Comparison of ENCODE assay signal across 8 cellular contexts in genomic region chr1:236143104-236143948, GRCh38. TPM values are rescaled to one million over a fixed set of nuclear protein-coding genes. Genes with fewer than 3 reads are reported as not detected.
A peak's percentile ranks its signal among the peaks of the same experiment; 100 is the strongest.
DNase-seq lines count a peak whose midpoint lies in the region; ATAC-seq, FAIRE-seq and TF ChIP-seq lines count a peak whose summit lies in the region.

No MANE protein-coding gene starts in this region.

- TF ChIP-seq CTCF in D721Med (IDR thresholded peaks at IDR 0.05; ENCODE audit: insufficient read depth, missing control alignments) (no peak), KMS-11 (conservative IDR thresholded peaks at IDR 0.05; ENCODE audit: low read depth, low read length) (no peak)

- no peaks in the 10 kb centered on the region for H3K9me3 ChIP-seq in neuronal stem cell (replicated peaks in 1 of 2; ENCODE audit: control insufficient read depth in 2 of 2, insufficient read depth in 1 of 2, low read depth in 1 of 2, low read length in 2 of 2)

- no peaks in the 10 kb centered on the region for H3K79me2 ChIP-seq in KMS-11 (ENCODE audit: insufficient read depth, low read depth)

- H3K27ac ChIP-seq in KMS-11 (no peak overlapping the region), neuronal stem cell (replicated peaks; ENCODE audit: low read length) (no peak overlapping the region)

- H2AK5ac ChIP-seq in neuronal stem cell (ENCODE audit: low read depth, low read length) = no peak overlapping the region

- no peaks in the 10 kb centered on the region for H4K20me1 ChIP-seq in KMS-11 (ENCODE audit: insufficient read depth)

- peaks cover 5% of the 10 kb centered on the region for H3K4me1 ChIP-seq in KMS-11 (ENCODE audit: low read depth, poor library complexity, severe bottlenecking)
- H3K4me1 ChIP-seq in neuronal stem cell (ENCODE audit: control insufficient read depth in 2 of 2, insufficient read depth in 1 of 2, low read depth in 1 of 2, low read length in 2 of 2) = peaks cover 2 to 11% of the 10 kb centered on the region in 2 donors

- H3K36me3 ChIP-seq in KMS-11 (ENCODE audit: insufficient read depth) (no peaks in the 10 kb centered on the region), neuronal stem cell (replicated peaks in 1 of 2; ENCODE audit: control insufficient read depth in 2 of 2, insufficient read depth in 2 of 2, low read length in 2 of 2) (no peaks in the 10 kb centered on the region)

- DNase-seq in D721Med (ENCODE audit: insufficient read length, low spot score) = no peak
- DNase-seq in activated T-cell treated with anti-CD3 and anti-CD28 coated beads, Interleukin-2, amount 50 U/mL, for 1 hour = peak; percentile 35
- peak; percentile 24 for DNase-seq in fibroblast of the conjunctiva (ENCODE audit: low read depth)
- no peak for DNase-seq in neuronal stem cell (ENCODE audit: low spot score)
- DNase-seq in Kasumi-1 (lab: John Stamatoyannopoulos, UW) = no peak
- no peak for DNase-seq in NCI-H510A (lab: John Stamatoyannopoulos, UW)

- ATAC-seq in GM21515 (IDR thresholded peaks at IDR 0.05; ENCODE audit: unreplicated experiment) = peak; percentile 27

- H2BK12ac ChIP-seq in neuronal stem cell (ENCODE audit: low read length) = no peak overlapping the region

- H3K18ac ChIP-seq in neuronal stem cell (ENCODE audit: low read length) = peak overlapping the region; percentile 97

- no peaks in the 10 kb centered on the region for H3K27me3 ChIP-seq in KMS-11 (ENCODE audit: insufficient read depth, low read depth)
- H3K27me3 ChIP-seq in neuronal stem cell (ENCODE audit: control insufficient read depth in 3 of 3, insufficient read depth in 3 of 3, low read depth in 1 of 3, low read length in 3 of 3) = peaks cover 2 to 44% (median 35%) of the 10 kb centered on the region in 3 experiments

- H4K8ac ChIP-seq in neuronal stem cell (ENCODE audit: low read depth, low read length) = no peak overlapping the region

- H2BK5ac ChIP-seq in neuronal stem cell (ENCODE audit: low read length) = no peak overlapping the region

- H3K4me3 ChIP-seq in KMS-11 (IDR thresholded peaks at IDR 0.05; ENCODE audit: insufficient read depth, low read depth, low read length) = no peak overlapping the region
- H3K4me3 ChIP-seq in neuronal stem cell (ENCODE audit: low read length in 2 of 2) = peak overlapping the region; percentile 89 to 98

- no peak overlapping the region for H3K14ac ChIP-seq in neuronal stem cell (ENCODE audit: low read length)

- no peaks in the 10 kb centered on the region for H3K79me1 ChIP-seq in neuronal stem cell (ENCODE audit: low read depth, low read length)

- no peak overlapping the region for H3K23ac ChIP-seq in neuronal stem cell (ENCODE audit: low read depth, low read length, poor library complexity)

- peak overlapping the region; percentile 84 for H3K4me2 ChIP-seq in KMS-11
- peak overlapping the region; percentile 97 for H3K4me2 ChIP-seq in neuronal stem cell (ENCODE audit: insufficient read depth, low read length, poor library complexity, severe bottlenecking)

- no peak overlapping the region for H3K4ac ChIP-seq in neuronal stem cell (ENCODE audit: low read length)

- peak overlapping the region; percentile 98; the same call in 1 of the 2 replicates for H2AFZ ChIP-seq in KMS-11 (ENCODE audit: low read depth)
- H2AFZ ChIP-seq in neuronal stem cell (ENCODE audit: low read length) = peak overlapping the region; percentile 99

- H4K91ac ChIP-seq in neuronal stem cell (ENCODE audit: low read depth, low read length, poor library complexity) = no peak overlapping the region

- peak; percentile 81 for FAIRE-seq in D721Med (lab: Jason Lieb, UNC)

- H3K9ac ChIP-seq in KMS-11 (no peak overlapping the region), neuronal stem cell (ENCODE audit: low read depth, low read length, poor library complexity) (peak overlapping the region; percentile 93)

- no peak overlapping the region for H2BK120ac ChIP-seq in neuronal stem cell (ENCODE audit: low read depth, low read length)

- no CpG with 5 or more reads among the region's 39 CpGs for WGBS in neuronal stem cell (ENCODE audit: extremely low coverage in 2 of 2, insufficient read length in 2 of 2, insufficient replicate concordance in 1 of 2), 2 donors

- H2BK15ac ChIP-seq in neuronal stem cell (ENCODE audit: low read length) = no peak overlapping the region

RNA-seq across cellular contexts. Expression of gene GPR137B, which starts 1.0 kb away (rescaled TPM):
- polyA plus RNA-seq in neuronal stem cell (2013, experiment 1 of 2) = 7.5 TPM
- 7.2 TPM for polyA plus RNA-seq in neuronal stem cell (2013, experiment 2 of 2)

Comparison
In these comparisons a context has a peak if more than half of its experiments do, and no peak if none do; other contexts are left out.
1. DNase-seq: peak in activated T-cell treated with anti-CD3 and anti-CD28 coated beads, Interleukin-2, amount 50 U/mL, for 1 hour (single experiment) and fibroblast of the conjunctiva (single experiment); none in D721Med (single experiment), neuronal stem cell (single experiment), Kasumi-1 (0 of 2) and NCI-H510A (single experiment).